Comparison of ENCODE assay signal across 8 cellular contexts in the genomic region with DNA sequence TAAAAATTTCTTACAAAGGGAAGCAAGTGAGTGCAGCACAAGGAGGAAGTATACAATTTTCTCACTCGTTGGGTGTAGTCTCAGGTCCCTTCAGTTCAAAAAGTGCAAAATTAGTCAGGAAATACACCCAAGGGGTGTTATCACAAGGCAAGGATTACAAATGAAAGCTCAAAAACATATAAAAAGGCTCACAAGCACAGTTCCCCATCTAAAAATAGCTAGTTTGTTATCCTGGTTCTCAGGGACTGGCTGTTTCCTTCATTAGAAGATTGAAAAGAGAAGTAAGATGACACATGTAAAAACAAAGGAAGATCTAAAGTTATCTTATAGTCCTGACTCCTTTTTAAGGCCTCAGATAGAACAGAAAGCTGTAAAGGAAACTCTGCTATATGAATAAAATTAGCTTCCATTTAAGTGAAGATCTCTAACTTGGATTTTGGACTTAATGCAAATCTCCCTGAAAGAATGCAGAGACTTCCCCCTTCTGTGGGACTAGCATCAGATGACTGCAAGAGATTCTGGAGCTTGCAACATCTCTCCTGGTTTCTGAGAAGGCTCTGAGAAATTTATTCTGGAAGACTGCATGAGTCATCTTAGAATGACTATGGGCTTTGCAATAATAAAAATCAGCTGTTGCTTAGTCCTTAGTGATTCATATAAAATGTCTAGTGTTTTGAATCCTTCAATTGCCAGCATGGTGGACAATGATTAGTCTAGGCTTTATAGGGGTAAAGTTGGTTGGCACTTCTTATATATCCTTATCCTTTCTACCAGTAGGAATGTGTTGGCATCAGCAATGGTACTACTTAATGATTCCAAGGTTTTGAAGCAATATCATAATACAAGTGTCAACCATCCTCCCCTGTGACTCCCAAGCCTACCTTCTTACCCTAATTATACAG. TPM values are rescaled to one million over a fixed set of nuclear protein-coding genes. Genes with fewer than 3 reads are reported as not detected.
DNase-seq lines count a peak whose midpoint lies in the region; ATAC-seq, FAIRE-seq and TF ChIP-seq lines count a peak whose summit lies in the region.

No MANE protein-coding gene starts in this region.

- ATAC-seq in IMR-90 (ENCODE audit: low read depth) (peak; percentile 71), GM21723 (IDR thresholded peaks at IDR 0.05; ENCODE audit: unreplicated experiment) (no peak), HG03175 (IDR thresholded peaks at IDR 0.05; ENCODE audit: unreplicated experiment) (no peak), GM19324 (IDR thresholded peaks at IDR 0.05; ENCODE audit: low FRiP score, unreplicated experiment) (no peak)

- no peaks in the 10 kb centered on the region for H3F3A ChIP-seq in neural progenitor cell (ENCODE audit: low read depth)

- H3K27ac ChIP-seq in IMR-90 (ENCODE audit: insufficient read depth, low read length), result peak overlapping the region; percentile 75; the same call in 1 of the 2 replicates
- H3K27ac ChIP-seq in kidney (ENCODE audit: low read depth in 2 of 2, low read length in 2 of 2), result peak overlapping the region; percentile 80 to 97
- H3K27ac ChIP-seq in neural progenitor cell, result no peak overlapping the region

- in situ Hi-C loops in IMR-90 (cut with MboI; ENCODE audit: low sequenced_read_pairs), result loop anchor here (25.0 kb wide), 2 partner anchors 363 to 1363 kb away; partner anchors contain the start of gene TTC33
- in situ Hi-C loops in astrocyte of the cerebellum (cut with HindIII; ENCODE audit: low sequenced_read_pairs), result no loop called here

- CTCF ChIA-PET in IMR-90 (lab: Yijun Ruan, JAX), result interaction anchor here (0.7 to 2.0 kb wide), 3 partner anchors 25 to 148 kb away, joined by 3 to 6 read pairs (median 3); partner anchors contain the start of gene DAB2

- peaks cover 13% of the 10 kb centered on the region; the same call in 1 of the 2 replicates for H4K20me1 ChIP-seq in IMR-90 (ENCODE audit: insufficient read depth, low read length)
- H4K20me1 ChIP-seq in neural progenitor cell (ENCODE audit: low read depth), result no peaks in the 10 kb centered on the region

- TF ChIP-seq POLR2A in IMR-90 (IDR thresholded peaks at IDR 0.05; ENCODE audit: low read depth, low read length), result no peak

- no peak overlapping the region for H2AK9ac ChIP-seq in IMR-90 (replicated peaks; ENCODE audit: low read depth, low read length, poor library complexity)

- H3K4me1 Mint-ChIP-seq in neural progenitor cell, result no peaks in the 10 kb centered on the region

- H2AFZ ChIP-seq in IMR-90 (replicated peaks; ENCODE audit: low read length, poor library complexity), result no peak overlapping the region
- no peak overlapping the region for H2AFZ ChIP-seq in neural progenitor cell (replicated peaks)

- H3K56ac ChIP-seq in IMR-90 (ENCODE audit: extremely low read depth, insufficient read depth, low read length), result peak overlapping the region; percentile 69

- peak overlapping the region; percentile 64 for H4K91ac ChIP-seq in IMR-90 (ENCODE audit: insufficient read depth, low read depth, low read length)

- H2BK5ac ChIP-seq in IMR-90 (ENCODE audit: low read depth, low read length, poor library complexity, severe bottlenecking), result peak overlapping the region; percentile 98

- H3K4me3 ChIP-seq in IMR-90 (ENCODE audit: insufficient read depth, low read depth, low read length) (no peak overlapping the region), astrocyte of the cerebellum (ENCODE audit: low read depth, low read length) (no peak overlapping the region), kidney (ENCODE audit: low read length in 2 of 2) (peak overlapping the region in 1 of 2 donors; percentile 24), neural progenitor cell (no peak overlapping the region)

- H3K4ac ChIP-seq in IMR-90 (ENCODE audit: low read depth, low read length), result peak overlapping the region; percentile 85

- peak overlapping the region; percentile 59; the same call in 1 of the 2 replicates for H2AK5ac ChIP-seq in IMR-90 (ENCODE audit: low read depth, low read length)

- peaks cover 23 to 68% of the 10 kb centered on the region in 2 experiments for H3K79me1 ChIP-seq in IMR-90 (ENCODE audit: low read depth in 1 of 2, low read length in 2 of 2)

- 0 out of 2 replicates have a peak, but pooled peaks have one; percentile 7 for TF ChIP-seq RAD21 in IMR-90 (IDR thresholded peaks at IDR 0.05; ENCODE audit: low read length)

- H3K36me3 Mint-ChIP-seq in neural progenitor cell, result no peaks in the 10 kb centered on the region

- H3K23ac ChIP-seq in IMR-90 (ENCODE audit: low read depth, low read length), result peak overlapping the region; percentile 84

- no peak for TF ChIP-seq CTCF in IMR-90 (conservative IDR thresholded peaks at IDR 0.05; ENCODE audit: low read depth, low read length)
- TF ChIP-seq CTCF in astrocyte of the cerebellum (IDR thresholded peaks at IDR 0.05; ENCODE audit: low read depth, low read length, missing control alignments), result no peak
- no peak for TF ChIP-seq CTCF in kidney (IDR thresholded peaks at IDR 0.05; ENCODE audit: borderline replicate concordance, extremely low read depth, insufficient read depth)
- no peak for TF ChIP-seq CTCF in neural progenitor cell (IDR thresholded peaks at IDR 0.05)

- POLR2A ChIA-PET in IMR-90 (lab: Charles Lee; ENCODE audit: unreplicated experiment), result interaction anchor here (1.0 to 1.5 kb wide), 2 partner anchors 24 to 25 kb away, joined by 3 to 8 read pairs; partner anchors contain the start of gene DAB2

- peak overlapping the region; percentile 94 for H2BK120ac ChIP-seq in IMR-90 (ENCODE audit: low read depth, low read length)

- H3K36me3 ChIP-seq in IMR-90 (ENCODE audit: control insufficient read depth, insufficient read depth, low read length), result peaks cover 16% of the 10 kb centered on the region
- H3K36me3 ChIP-seq in kidney (ENCODE audit: control insufficient read depth in 1 of 2, insufficient read depth in 2 of 2, low read length in 2 of 2), result peaks cover 2 to 10% of the 10 kb centered on the region in 2 donors
- H3K36me3 ChIP-seq in neural progenitor cell, result no peaks in the 10 kb centered on the region

- H3K9me3 Mint-ChIP-seq in neural progenitor cell, result no peaks in the 10 kb centered on the region

- no TSS peak for BruUV-seq in IMR-90 (replicated peaks; lab: Mats Ljungman, UMichigan)

- H3K27ac Mint-ChIP-seq in neural progenitor cell, result no peak overlapping the region

- no CpG with 5 or more reads among the region's 1 CpG for WGBS in IMR-90 (ENCODE audit: extremely low coverage in 2 of 2, insufficient read length in 1 of 2), 2 experiments

- peak overlapping the region; percentile 82; the same call in 1 of the 2 replicates for H3K4me2 ChIP-seq in IMR-90 (ENCODE audit: low read depth, low read length)
- H3K4me2 ChIP-seq in neural progenitor cell, result no peak overlapping the region

- dilution Hi-C loops in IMR-90 (cut with HindIII; ENCODE audit: low sequenced_read_pairs, unreplicated experiment), result no loop called here

- H3K4me3 Mint-ChIP-seq in neural progenitor cell, result no peak overlapping the region

- H2BK15ac ChIP-seq in IMR-90 (ENCODE audit: low read depth, low read length), result peak overlapping the region; percentile 96

- no peaks in the 10 kb centered on the region for H3K9me3 ChIP-seq in IMR-90 (ENCODE audit: control insufficient read depth, insufficient read depth, low read length)
- H3K9me3 ChIP-seq in kidney (ENCODE audit: control insufficient read depth in 1 of 2, low read length in 2 of 2), result no peaks in the 10 kb centered on the region
- no peaks in the 10 kb centered on the region for H3K9me3 ChIP-seq in neural progenitor cell (ENCODE audit: low read depth)

- peak overlapping the region; percentile 93 for H2BK20ac ChIP-seq in IMR-90 (ENCODE audit: low read depth, low read length)

- H3K9me1 ChIP-seq in IMR-90 (ENCODE audit: insufficient read depth, low read length), result peaks cover 11% of the 10 kb centered on the region

- peak overlapping the region; percentile 85 for H3K14ac ChIP-seq in IMR-90 (replicated peaks; ENCODE audit: low read depth, low read length)

- peaks cover 38% of the 10 kb centered on the region for H3K4me1 ChIP-seq in IMR-90 (ENCODE audit: control insufficient read depth, insufficient read depth, low read length)
- peaks cover 17 to 46% of the 10 kb centered on the region in 2 donors for H3K4me1 ChIP-seq in kidney (ENCODE audit: control insufficient read depth in 1 of 2, insufficient read depth in 1 of 2, low read depth in 1 of 2, low read length in 2 of 2)
- peaks cover 3% of the 10 kb centered on the region for H3K4me1 ChIP-seq in neural progenitor cell

- peak overlapping the region; percentile 56; the same call in 1 of the 2 replicates for H3K9ac ChIP-seq in IMR-90 (ENCODE audit: low read depth, low read length)
- peak overlapping the region in 1 of 2 donors; percentile 22 for H3K9ac ChIP-seq in kidney (ENCODE audit: low read length in 2 of 2)
- no peak overlapping the region for H3K9ac ChIP-seq in neural progenitor cell

- peaks cover 2% of the 10 kb centered on the region for H3K27me3 Mint-ChIP-seq in neural progenitor cell (ENCODE audit: insufficient read depth, low read depth)

- H4K8ac ChIP-seq in IMR-90 (ENCODE audit: low read depth in 2 of 2, low read length in 2 of 2), result peak overlapping the region; percentile 57 to 70

- H4K5ac ChIP-seq in IMR-90 (ENCODE audit: low read depth, low read length), result peak overlapping the region; percentile 81

- H3K27me3 ChIP-seq in IMR-90 (ENCODE audit: control insufficient read depth, insufficient read depth, low read length) (no peaks in the 10 kb centered on the region), neural progenitor cell (no peaks in the 10 kb centered on the region)

- H3K18ac ChIP-seq in IMR-90 (ENCODE audit: low read depth, low read length), result peak overlapping the region; percentile 97

- intact Hi-C loops in IMR-90 (cut with micrococcal nuclease), result loop anchor here (1.0 to 5.0 kb wide), 2 partner anchors 26 to 148 kb away; no protein-coding TSS in a partner anchor
- intact Hi-C loops in kidney (cut with DNase I), result no loop called here

- FAIRE-seq in kidney (lab: Jason Lieb, UNC), result peak; percentile 52

- DNase-seq in IMR-90, result peak; percentile 98
- DNase-seq in astrocyte of the cerebellum (ENCODE audit: low read depth), result peak; percentile 91
- DNase-seq in kidney, result no peak
- peak; percentile 62 for DNase-seq in superior temporal gyrus (ENCODE audit: extremely low spot score)
- no peak for DNase-seq in neural progenitor cell (ENCODE audit: low spot score)

- H3K79me2 ChIP-seq in neural progenitor cell (ENCODE audit: low read depth), result no peaks in the 10 kb centered on the region

RNA-seq across cellular contexts. Expression of gene DAB2, which starts 25.4 kb away (rescaled TPM):
- total RNA-seq in IMR-90 (2012; rRNA removed) (50.0 and 97.2 TPM in 2 replicates), kidney (199 TPM), neural progenitor cell (ENCODE audit: low replicate concordance) (9.9 and 10.3 TPM in 2 replicates)
- polyA plus RNA-seq in IMR-90 (2012; rRNA removed) (95.9 and 101 TPM in 2 replicates), kidney (ENCODE audit: insufficient read depth, low read depth, low replicate concordance) (138 TPM)
- 40.6 and 65.1 TPM in 2 replicates for polyA plus RNA-seq in IMR-90 (2012; cell fraction: cytosol; rRNA removed)
- 76.6 and 217 TPM in 2 replicates for polyA plus RNA-seq in IMR-90 (2012; cell fraction: nucleus; rRNA removed; ENCODE audit: low replicate concordance)

RNA-seq across cellular contexts. Expression of gene C9, which starts 35.1 kb away (rescaled TPM):
- total RNA-seq in IMR-90 (2012; rRNA removed), result not detected in 2 replicates
- not detected in 2 replicates for polyA plus RNA-seq in IMR-90 (2012; rRNA removed)
- polyA plus RNA-seq in IMR-90 (2012; cell fraction: cytosol; rRNA removed), result not detected in 2 replicates
- polyA plus RNA-seq in IMR-90 (2012; cell fraction: nucleus; rRNA removed; ENCODE audit: low replicate concordance), result 0.15 TPM in 1 of 2 replicates, not detected in the other
- 4.5 TPM for total RNA-seq in kidney
- 1.5 TPM for polyA plus RNA-seq in kidney (ENCODE audit: insufficient read depth, low read depth, low replicate concordance)
- not detected in 2 replicates for total RNA-seq in neural progenitor cell (ENCODE audit: low replicate concordance)

Comparison
In these comparisons a context has a peak if more than half of its experiments do, and no peak if none do; other contexts are left out.
1. DNase-seq: peak in IMR-90 (single experiment), astrocyte of the cerebellum (single experiment) and superior temporal gyrus (single experiment); none in kidney (single experiment) and neural progenitor cell (single experiment).